ENCODE assay signal across 15 cellular contexts in genomic region chr21:46116189-46116845, GRCh38. TPM values are rescaled to one million over a fixed set of nuclear protein-coding genes. Genes with fewer than 3 reads are reported as not detected.
DNase-seq lines count a peak whose midpoint lies in the region; ATAC-seq and TF ChIP-seq lines count a peak whose summit lies in the region.
"Had no signal": no experiment of that assay in that cellular context is flagged by ENCODE, and none has a peak within 500 bp of the region (broad histone marks: within the 10 kb centered on the region; RNA-seq: fewer than 3 reads in every experiment).

No MANE protein-coding gene starts in this region.

- TF ChIP-seq POLR2A in esophagus muscularis mucosa (IDR thresholded peaks at IDR 0.05; ENCODE audit: low read depth), result no peak

- peaks cover 0 to 5% (median 0%) of the 10 kb centered on the region in 4 donors for H3K9me3 ChIP-seq in esophagus muscularis mucosa
- no peaks in the 10 kb centered on the region for H3K9me3 ChIP-seq in muscle layer of colon (ENCODE audit: low read length)

- H3K27ac ChIP-seq in esophagus muscularis mucosa (replicated peaks in 1 of 4) (peak overlapping the region; percentile 21 to 37 (median 29)), muscle layer of colon (ENCODE audit: low read depth, low read length) (peak overlapping the region; percentile 24)

- no peaks in the 10 kb centered on the region for H3K27me3 ChIP-seq in esophagus muscularis mucosa
- no peaks in the 10 kb centered on the region for H3K27me3 ChIP-seq in muscle layer of colon (ENCODE audit: control insufficient read depth in 1 of 2, insufficient read depth in 2 of 2, low read length in 2 of 2)

- intact Hi-C loops in esophagus muscularis mucosa (cut with DNase I), result no loop called here

- no peaks in the 10 kb centered on the region for H3K27me3 Mint-ChIP-seq in activated naive CD4-positive, alpha-beta T cell treated with anti-CD3 and anti-CD28 coated beads, Interleukin-2, amount 10 ng/mL, durations not matched to agents 7 days and 5 days
- H3K27me3 Mint-ChIP-seq: activated T-helper 17 cell treated with anti-CD3 and anti-CD28 coated beads, Interleukin-2, amount 50 U/mL, for 72 hours had no signal

- no peak for ATAC-seq in GM18511 (IDR thresholded peaks at IDR 0.05; ENCODE audit: unreplicated experiment)
- ATAC-seq: activated T-helper 17 cell treated with anti-CD3 and anti-CD28 coated beads, Interleukin-2, amount 50 U/mL, for 72 hours had no signal

- no peaks in the 10 kb centered on the region for H3K4me1 Mint-ChIP-seq in activated naive CD4-positive, alpha-beta T cell treated with anti-CD3 and anti-CD28 coated beads, Interleukin-2, amount 10 ng/mL, durations not matched to agents 7 days and 5 days
- H3K4me1 Mint-ChIP-seq: activated T-helper 17 cell treated with anti-CD3 and anti-CD28 coated beads, Interleukin-2, amount 50 U/mL, for 72 hours; brain; nephron had no signal

- no peak for TF ChIP-seq EP300 in esophagus muscularis mucosa (IDR thresholded peaks at IDR 0.05)

- H3K4me3 ChIP-seq in esophagus muscularis mucosa (no peak overlapping the region), muscle layer of colon (ENCODE audit: low read depth in 1 of 2, low read length in 2 of 2) (no peak overlapping the region)

- WGBS in esophagus muscularis mucosa, result 87% methylated on average over 22 of the region's 23 CpGs

- no peak overlapping the region for H3K9ac ChIP-seq in muscle layer of colon (ENCODE audit: low read length)

- CTCF ChIA-PET in activated naive CD4-positive, alpha-beta T cell treated with anti-CD3 and anti-CD28 coated beads, Interleukin-2, amount 10 ng/mL, durations not matched to agents 7 days and 5 days (lab: Charles Lee), result no interaction called here

- no peak overlapping the region for H3K27ac Mint-ChIP-seq in activated naive CD4-positive, alpha-beta T cell treated with anti-CD3 and anti-CD28 coated beads, Interleukin-2, amount 10 ng/mL, durations not matched to agents 7 days and 5 days
- H3K27ac Mint-ChIP-seq: activated T-helper 17 cell treated with anti-CD3 and anti-CD28 coated beads, Interleukin-2, amount 50 U/mL, for 72 hours; brain; nephron had no signal

- peaks cover 93 to 97% (median 97%) of the 10 kb centered on the region in 4 donors for H3K36me3 ChIP-seq in esophagus muscularis mucosa
- H3K36me3 ChIP-seq in muscle layer of colon (ENCODE audit: insufficient read depth, low read length), result peaks cover 96% of the 10 kb centered on the region

- H3K9me3 Mint-ChIP-seq in activated naive CD4-positive, alpha-beta T cell treated with anti-CD3 and anti-CD28 coated beads, Interleukin-2, amount 10 ng/mL, durations not matched to agents 7 days and 5 days, result peaks cover 4% of the 10 kb centered on the region
- H3K9me3 Mint-ChIP-seq: activated T-helper 17 cell treated with anti-CD3 and anti-CD28 coated beads, Interleukin-2, amount 50 U/mL, for 72 hours; nephron had no signal

- H3K4me3 Mint-ChIP-seq in activated naive CD4-positive, alpha-beta T cell treated with anti-CD3 and anti-CD28 coated beads, Interleukin-2, amount 10 ng/mL, durations not matched to agents 7 days and 5 days, result no peak overlapping the region
- H3K4me3 Mint-ChIP-seq: activated T-helper 17 cell treated with anti-CD3 and anti-CD28 coated beads, Interleukin-2, amount 50 U/mL, for 72 hours; brain; nephron had no signal

- H3K4me1 ChIP-seq in esophagus muscularis mucosa (peaks cover 0 to 4% (median under 1%) of the 10 kb centered on the region in 4 donors), muscle layer of colon (ENCODE audit: insufficient read depth, low read length) (no peaks in the 10 kb centered on the region)

- no peaks in the 10 kb centered on the region for H3K36me3 Mint-ChIP-seq in activated naive CD4-positive, alpha-beta T cell treated with anti-CD3 and anti-CD28 coated beads, Interleukin-2, amount 10 ng/mL, durations not matched to agents 7 days and 5 days

- TF ChIP-seq CTCF in esophagus muscularis mucosa (IDR thresholded peaks at IDR 0.05), result no peak

- DNase-seq in activated naive CD4-positive, alpha-beta T cell treated with anti-CD3 and anti-CD28 coated beads, Interleukin-2, amount 10 ng/mL, durations not matched to agents 7 days and 5 days, result peak; percentile 19
- DNase-seq in activated naive CD4-positive, alpha-beta T cell (lab: John Stamatoyannopoulos, UW), result no peak
- DNase-seq in esophagus muscularis mucosa (ENCODE audit: extremely low spot score) (no peak), ureter (ENCODE audit: low spot score) (peak; percentile 39), NCI-H2196 (lab: John Stamatoyannopoulos, UW; ENCODE audit: unreplicated experiment) (no peak), NCI-H2171 (lab: John Stamatoyannopoulos, UW) (no peak)
- DNase-seq: activated CD4-positive, alpha-beta T cell treated with anti-CD3 and anti-CD28 coated beads for 1 hour; NCI-H1092 treated with DMSO at 0.1 percent for 48 hours; NCI-H510A; stimulated activated CD4-positive, alpha-beta T cell treated with anti-CD3 and anti-CD28 coated beads, Interleukin-15, amount 100 ng/mL, for 24 hours had no signal

RNA-seq across cellular contexts. Expression of gene COL6A2, which starts 18.4 kb away (rescaled TPM):
- total RNA-seq in esophagus muscularis mucosa, result 1,000 to 10,000 TPM in 2 of 4 donors, 100 to 1,000 TPM in 2; 942 to 1,525 (median 1,202) TPM
- 357 TPM for total RNA-seq in ureter

RNA-seq across cellular contexts. Expression of gene FTCD, which starts 39.1 kb away (rescaled TPM):
- total RNA-seq in esophagus muscularis mucosa (1 to 10 TPM in 2 of 4 donors, under 1 TPM in 1, not detected in 1; 0.26 to 2.5 (median 1.2) TPM), ureter (0.91 TPM)

Comparison
In these comparisons a context has a peak if more than half of its experiments do, and no peak if none do; other contexts are left out.
1. DNase-seq: peak in activated naive CD4-positive, alpha-beta T cell treated with anti-CD3 and anti-CD28 coated beads, Interleukin-2, amount 10 ng/mL, durations not matched to agents 7 days and 5 days (single experiment) and ureter (single experiment); none in activated naive CD4-positive, alpha-beta T cell (0 of 4), esophagus muscularis mucosa (single experiment), NCI-H2196 (single experiment) and NCI-H2171 (single experiment).